ENCODE assay signal across 17 cellular contexts in the genomic region with DNA sequence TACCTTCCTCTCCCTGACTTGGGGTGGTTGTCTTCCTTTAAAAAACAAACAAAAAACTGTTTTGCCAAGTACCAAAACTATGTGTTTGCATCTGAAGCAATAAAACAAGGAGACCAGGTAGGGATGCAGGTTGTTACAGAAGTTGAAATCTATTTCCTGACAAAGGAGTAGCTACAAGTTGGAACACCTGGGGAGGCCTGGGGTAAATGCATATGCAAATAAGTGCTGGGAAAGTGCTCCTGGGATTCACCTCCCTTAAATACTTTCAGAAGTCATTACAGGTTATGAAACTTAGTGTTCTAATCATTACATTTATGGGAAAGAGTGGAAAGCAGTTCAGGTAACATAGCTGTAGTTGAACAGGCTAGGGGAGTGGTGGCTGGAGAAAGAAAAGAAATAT. TPM values are rescaled to one million over a fixed set of nuclear protein-coding genes. Genes with fewer than 3 reads are reported as not detected.
A peak's percentile ranks its signal among the peaks of the same experiment; 100 is the strongest.
DNase-seq lines count a peak whose midpoint lies in the region; ATAC-seq and TF ChIP-seq lines count a peak whose summit lies in the region.
"Had no signal": no experiment of that assay in that cellular context is flagged by ENCODE, and none has a peak within 500 bp of the region (broad histone marks: within the 10 kb centered on the region; RNA-seq: fewer than 3 reads in every experiment).

No MANE protein-coding gene starts in this region.

- H3K4me3 ChIP-seq in DND-41 (ENCODE audit: low read depth in 1 of 2, low read length in 2 of 2) = no peak overlapping the region
- H3K4me3 ChIP-seq in Karpas-422 (ENCODE audit: low read length) = no peak overlapping the region
- no peak overlapping the region for H3K4me3 ChIP-seq in fibroblast of lung (replicated peaks in 1 of 4; ENCODE audit: control extremely low read depth in 1 of 4, insufficient read depth in 1 of 4, low read depth in 3 of 4, low read length in 4 of 4)
- no peak overlapping the region for H3K4me3 ChIP-seq in neutrophil (ENCODE audit: low read depth in 1 of 2, low read length in 1 of 2)

- intact Hi-C loops in head of caudate nucleus (cut with DNase I) = loop anchor here (5.0 kb wide), 2 partner anchors 104 to 189 kb away; a partner anchor contains a TSS

- H3K27ac ChIP-seq in DND-41 (ENCODE audit: low read length) (no peak overlapping the region), Karpas-422 (ENCODE audit: low read length) (no peak overlapping the region), fibroblast of lung (ENCODE audit: insufficient read depth, low read length) (no peak overlapping the region), neutrophil (peak overlapping the region; percentile 93)
- H3K27ac ChIP-seq: parathyroid adenoma had no signal

- H4K20me1 ChIP-seq in DND-41 (ENCODE audit: insufficient read depth, low read length) = no peaks in the 10 kb centered on the region
- H4K20me1 ChIP-seq in Karpas-422 (ENCODE audit: insufficient read depth, low read depth, low read length) = no peaks in the 10 kb centered on the region; the same call in 1 of the 2 replicates
- H4K20me1 ChIP-seq in fibroblast of lung (ENCODE audit: control insufficient read depth, extremely low read depth, insufficient read depth, low read length) = no peaks in the 10 kb centered on the region

- H3K36me3 ChIP-seq in DND-41 (ENCODE audit: insufficient read depth, low read length) = peaks cover 15% of the 10 kb centered on the region
- H3K36me3 ChIP-seq in Karpas-422 (ENCODE audit: insufficient read depth, low read length) = peaks cover 3% of the 10 kb centered on the region; the same call in 1 of the 2 replicates
- H3K36me3 ChIP-seq in fibroblast of lung (ENCODE audit: control insufficient read depth, insufficient read depth, low read length) = no peaks in the 10 kb centered on the region
- H3K36me3 ChIP-seq in neutrophil = no peaks in the 10 kb centered on the region

- H3K79me2 ChIP-seq in DND-41 (ENCODE audit: insufficient read depth, low read length) = peaks cover 30% of the 10 kb centered on the region
- peaks cover 38% of the 10 kb centered on the region for H3K79me2 ChIP-seq in Karpas-422 (ENCODE audit: low read length)
- peaks cover 25% of the 10 kb centered on the region for H3K79me2 ChIP-seq in fibroblast of lung (ENCODE audit: control insufficient read depth, insufficient read depth, low read length)

- H3K9ac ChIP-seq in DND-41 (ENCODE audit: low read depth, low read length) (no peak overlapping the region), Karpas-422 (ENCODE audit: low read length) (no peak overlapping the region), fibroblast of lung (ENCODE audit: insufficient read depth, low read length) (no peak overlapping the region)
- H3K9ac ChIP-seq: parathyroid adenoma had no signal

- no peaks in the 10 kb centered on the region for H3K9me2 ChIP-seq in Karpas-422 (replicated peaks; ENCODE audit: insufficient read depth, low read length)

- TF ChIP-seq CTCF in DND-41 (IDR thresholded peaks at IDR 0.05; ENCODE audit: borderline replicate concordance, extremely low read depth, low read length, poor library complexity, severe bottlenecking) (no peak), fibroblast of lung (conservative IDR thresholded peaks at IDR 0.05 in 1 of 2, IDR thresholded peaks at IDR 0.05 in 1 of 2; ENCODE audit: low read depth in 1 of 2, low read length in 2 of 2) (no peak), neutrophil (IDR thresholded peaks at IDR 0.05) (no peak)

- H3K9me3 ChIP-seq in DND-41 (ENCODE audit: insufficient read depth, low read length, severe bottlenecking) (no peaks in the 10 kb centered on the region), Karpas-422 (ENCODE audit: low read length) (no peaks in the 10 kb centered on the region), fibroblast of lung (ENCODE audit: control insufficient read depth, insufficient read depth, low read depth, low read length) (no peaks in the 10 kb centered on the region), neutrophil (no peaks in the 10 kb centered on the region)

- H2AFZ ChIP-seq in DND-41 (ENCODE audit: low read depth, low read length) = peak overlapping the region; percentile 73; the same call in 1 of the 2 replicates
- 0 out of 2 replicates have a peak overlapping the region, but pooled peaks have one; percentile 3 for H2AFZ ChIP-seq in Karpas-422 (ENCODE audit: low read length)
- peak overlapping the region; percentile 85 for H2AFZ ChIP-seq in fibroblast of lung (ENCODE audit: low read length)

- H3K4me1 ChIP-seq in DND-41 (ENCODE audit: insufficient read depth, low read length) (peaks cover 36% of the 10 kb centered on the region), Karpas-422 (ENCODE audit: low read length) (peaks cover 28% of the 10 kb centered on the region), fibroblast of lung (ENCODE audit: control insufficient read depth, extremely low read depth, insufficient read depth, low read length) (peaks cover 8% of the 10 kb centered on the region), neutrophil (ENCODE audit: control insufficient read depth in 1 of 2, insufficient read depth in 1 of 2, low read depth in 1 of 2, low read length in 1 of 2) (peaks cover 66 to 67% of the 10 kb centered on the region in 2 experiments)
- H3K4me1 ChIP-seq: parathyroid adenoma had no signal

- no peak for ATAC-seq in DND-41 (ENCODE audit: insufficient read depth, low read depth)
- ATAC-seq in GM19324 (IDR thresholded peaks at IDR 0.05; ENCODE audit: low FRiP score, unreplicated experiment) = no peak
- ATAC-seq: stimulated activated effector memory CD8-positive, alpha-beta T cell treated with anti-CD3 and anti-CD28 coated beads, Interleukin-12 subunit alpha, Interleukin-12 subunit beta, amount 100 ng/mL, for 72 hours had no signal

- no peaks in the 10 kb centered on the region for H3K27me3 ChIP-seq in DND-41 (ENCODE audit: insufficient read depth, low read length, poor library complexity)
- no peaks in the 10 kb centered on the region for H3K27me3 ChIP-seq in Karpas-422 (ENCODE audit: low read length)
- H3K27me3 ChIP-seq in fibroblast of lung (ENCODE audit: control insufficient read depth, insufficient read depth, low read length) = no peaks in the 10 kb centered on the region
- no peaks in the 10 kb centered on the region for H3K27me3 ChIP-seq in neutrophil

- DNase-seq in DND-41 = no peak
- no peak for DNase-seq in Karpas-422
- no peak for DNase-seq in fibroblast of lung (ENCODE audit: low read depth in 2 of 2)
- no peak for DNase-seq in head of caudate nucleus
- DNase-seq in activated gamma-delta T cell (lab: John Stamatoyannopoulos, UW) = no peak
- DNase-seq: activated CD4-positive, alpha-beta T cell treated with anti-CD3 and anti-CD28 coated beads for 1 hour; activated gamma-delta T cell treated with Interleukin-2 at 50 U/mL for 16 hours; amniotic stem cell; COR-L47; HFFc6; NCI-H146; NCI-H2171 treated with DMSO at 0.1 percent for 48 hours; NCI-H526 treated with DMSO at 0.1 percent for 48 hours had no signal

- H3K4me2 ChIP-seq in DND-41 (ENCODE audit: insufficient read depth, low read length) (no peak overlapping the region), Karpas-422 (ENCODE audit: low read depth, low read length, poor library complexity, severe bottlenecking) (peak overlapping the region; percentile 85), fibroblast of lung (ENCODE audit: extremely low read depth, insufficient read depth, low read length) (no peak overlapping the region)

RNA-seq across cellular contexts. Expression of a gene that starts 1.9 kb away (rescaled TPM):
- total RNA-seq in Karpas-422 (2014; rRNA removed; shearing (Covaris generic); ENCODE audit: low replicate concordance) = 29.0 and 45.4 TPM in 2 replicates
- 28.8 and 30.2 TPM in 2 replicates for total RNA-seq in fibroblast of lung
- 46.3 TPM in 2 replicates for polyA plus RNA-seq in fibroblast of lung
- polyA plus RNA-seq in fibroblast of lung (2012) = 32.8 and 44.6 TPM in 2 replicates
- polyA minus RNA-seq in fibroblast of lung (ENCODE audit: low replicate concordance) = 2.0 and 5.4 TPM in 2 replicates

Comparison
In these comparisons a context has a peak if more than half of its experiments do, and no peak if none do; other contexts are left out.
1. H2AFZ ChIP-seq: peak in every context shown above with its lines; median percentile 85 in fibroblast of lung; 73 in DND-41; 3 in Karpas-422.